Comparison of ENCODE assay signal across 9 cellular contexts in the genomic region with DNA sequence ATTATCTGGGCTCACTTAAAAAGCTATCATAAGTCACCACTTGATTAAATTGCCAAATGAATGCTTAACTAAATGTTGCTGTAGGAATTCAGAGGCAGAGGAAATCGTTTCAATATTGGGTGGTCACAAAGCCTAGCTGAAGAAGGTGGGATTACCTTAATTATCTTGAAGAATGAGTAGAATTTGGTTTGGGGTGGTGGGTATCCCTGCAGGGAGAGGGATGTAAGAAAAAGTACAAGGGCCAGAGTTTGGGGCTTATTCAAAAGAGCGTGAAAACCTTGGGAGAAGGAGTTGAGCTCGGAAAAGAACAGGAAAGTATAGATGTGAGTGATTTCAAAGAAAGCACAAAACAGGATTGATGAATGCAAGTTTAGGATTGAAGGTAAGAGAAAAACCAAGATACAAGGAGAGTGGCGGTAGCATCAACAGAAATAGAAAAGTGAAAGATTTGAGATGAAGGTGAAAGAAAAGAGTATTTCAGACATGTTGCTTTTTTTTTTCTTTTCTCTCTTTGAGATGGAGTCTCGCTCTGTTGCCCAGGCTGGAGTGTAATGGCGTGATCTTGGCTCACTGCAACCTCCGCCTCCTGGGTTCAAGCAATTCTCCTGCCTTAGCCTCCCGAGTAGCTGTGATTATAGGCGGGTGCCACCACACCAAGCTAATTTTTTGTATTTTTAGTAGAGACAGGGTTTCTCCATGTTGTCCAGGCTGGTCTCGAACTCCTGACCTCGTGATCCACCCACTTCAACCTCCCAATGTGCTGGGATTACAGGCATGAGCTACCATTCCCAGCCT. TPM values are rescaled to one million over a fixed set of nuclear protein-coding genes. Genes with fewer than 3 reads are reported as not detected.
A peak's percentile ranks its signal among the peaks of the same experiment; 100 is the strongest.
DNase-seq lines count a peak whose midpoint lies in the region; ATAC-seq, FAIRE-seq and TF ChIP-seq lines count a peak whose summit lies in the region.
"Had no signal": no experiment of that assay in that cellular context is flagged by ENCODE, and none has a peak within 500 bp of the region (broad histone marks: within the 10 kb centered on the region; RNA-seq: fewer than 3 reads in every experiment).

No MANE protein-coding gene starts in this region.

- no peak overlapping the region for H3K23ac ChIP-seq in H1 (ENCODE audit: insufficient read length)

- H3K4me1 ChIP-seq in OCI-LY7 (ENCODE audit: insufficient read depth, low read length, poor library complexity, severe bottlenecking) (peaks cover 13% of the 10 kb centered on the region), H1 (replicated peaks in 1 of 4; ENCODE audit: control insufficient read depth in 3 of 4, insufficient read depth in 4 of 4, low read length in 3 of 4) (peaks cover 0 to 3% (median 0%) of the 10 kb centered on the region in 4 experiments; a peak in 3 of 7 replicates), osteoblast (ENCODE audit: insufficient read depth, low read length) (peaks cover 3% of the 10 kb centered on the region)

- H3K79me1 ChIP-seq in H1 (ENCODE audit: low read depth, low read length): peaks cover 2% of the 10 kb centered on the region; the same call in 1 of the 2 replicates

- no peak overlapping the region; a peak in 1 of 7 replicates for H3K9ac ChIP-seq in H1 (replicated peaks in 1 of 4; ENCODE audit: extremely low read depth in 1 of 4, low read depth in 3 of 4, low read length in 3 of 4)

- no peak for FAIRE-seq in H1 (lab: Jason Lieb, UNC)
- FAIRE-seq: A204.1 had no signal

- TF ChIP-seq RAD21 in H1 (IDR thresholded peaks at IDR 0.05 in 1 of 2, conservative IDR thresholded peaks at IDR 0.05 in 1 of 2; ENCODE audit: low read depth in 2 of 2, low read length in 2 of 2): no peak

- H3K27me3 Mint-ChIP-seq in T-helper 2 cell treated with Interferon-gamma antibody and Interleukin-4, amounts not matched to agents 5 μg/mL and 100 μg/mL, for 36 hours (ENCODE audit: low read depth): no peaks in the 10 kb centered on the region

- no peak overlapping the region for H2BK15ac ChIP-seq in H1 (ENCODE audit: low read length)

- no peak overlapping the region for H2BK12ac ChIP-seq in H1 (ENCODE audit: low read depth, low read length)

- peaks cover 22% of the 10 kb centered on the region for H3K4me1 Mint-ChIP-seq in T-helper 2 cell treated with Interferon-gamma antibody and Interleukin-4, amounts not matched to agents 5 μg/mL and 100 μg/mL, for 36 hours (ENCODE audit: low read depth)

- no peaks in the 10 kb centered on the region for H3K9me3 Mint-ChIP-seq in T-helper 2 cell treated with Interferon-gamma antibody and Interleukin-4, amounts not matched to agents 5 μg/mL and 100 μg/mL, for 36 hours

- H2BK5ac ChIP-seq in H1 (ENCODE audit: low read depth, low read length): no peak overlapping the region

- no peak for TF ChIP-seq CTCF in OCI-LY7 (conservative IDR thresholded peaks at IDR 0.05; ENCODE audit: low read length)
- TF ChIP-seq CTCF in H1 (IDR thresholded peaks at IDR 0.05; ENCODE audit: control extremely low read depth in 1 of 3, insufficient read depth in 1 of 3, low read depth in 1 of 3, low read length in 3 of 3): no peak
- TF ChIP-seq CTCF in osteoblast (IDR thresholded peaks at IDR 0.05; ENCODE audit: extremely low read depth, low read depth, low read length): no peak

- H3K79me2 ChIP-seq in OCI-LY7 (ENCODE audit: insufficient read depth, low read depth, low read length): peaks cover 12% of the 10 kb centered on the region; the same call in 1 of the 2 replicates
- H3K79me2 ChIP-seq in H1 (ENCODE audit: control insufficient read depth in 1 of 2, insufficient read depth in 2 of 2, low read length in 2 of 2): peaks cover 0 to 26% of the 10 kb centered on the region in 2 experiments; a peak in 2 of 4 replicates
- peaks cover 7% of the 10 kb centered on the region for H3K79me2 ChIP-seq in osteoblast (ENCODE audit: insufficient read depth, low read length)

- H3K4me2 ChIP-seq in OCI-LY7 (ENCODE audit: low read length): peak overlapping the region; percentile 89
- peak overlapping the region; percentile 46 to 78 for H3K4me2 ChIP-seq in H1 (ENCODE audit: insufficient read depth in 1 of 2, low read depth in 2 of 2, low read length in 2 of 2)
- H3K4me2 ChIP-seq in osteoblast (ENCODE audit: insufficient read depth, low read length): peak overlapping the region; percentile 87

- peaks cover 6% of the 10 kb centered on the region; the same call in 1 of the 2 replicates for H3K23me2 ChIP-seq in H1 (ENCODE audit: low read depth, low read length)

- peaks cover 6% of the 10 kb centered on the region for H3K36me3 Mint-ChIP-seq in T-helper 2 cell treated with Interferon-gamma antibody and Interleukin-4, amounts not matched to agents 5 μg/mL and 100 μg/mL, for 36 hours (ENCODE audit: low read depth)

- peaks cover 12% of the 10 kb centered on the region; the same call in 1 of the 2 replicates for H3K36me3 ChIP-seq in OCI-LY7 (ENCODE audit: insufficient read depth, low read length)
- peaks cover 0 to 6% (median 3%) of the 10 kb centered on the region in 4 experiments; a peak in 2 of 8 replicates for H3K36me3 ChIP-seq in H1 (ENCODE audit: control insufficient read depth in 2 of 4, insufficient read depth in 4 of 4, low read length in 3 of 4)
- no peaks in the 10 kb centered on the region for H3K36me3 ChIP-seq in osteoblast (ENCODE audit: insufficient read depth, low read length)

- no peak overlapping the region for H2AK5ac ChIP-seq in H1 (ENCODE audit: low read depth, low read length)

- H3K27me3 ChIP-seq in H1 (replicated peaks in 1 of 4; ENCODE audit: control insufficient read depth in 3 of 4, extremely low read depth in 1 of 4, insufficient read depth in 3 of 4, low read length in 3 of 4): no peaks in the 10 kb centered on the region
- H3K27me3 ChIP-seq in osteoblast (ENCODE audit: insufficient read depth, low read length): no peaks in the 10 kb centered on the region

- H3K4ac ChIP-seq in H1 (replicated peaks; ENCODE audit: insufficient read length, low read depth, low read length): no peak overlapping the region

- 86% methylated on average over 11 of the region's 11 CpGs; no CpG with 5 or more reads in 1 of the 2 experiments for WGBS in H1 (ENCODE audit: extremely low coverage in 1 of 2, insufficient coverage in 1 of 2, insufficient read length in 1 of 2, insufficient replicate concordance in 2 of 2, low coverage in 1 of 2, low lambda C conversion rate in 2 of 2, missing lambda C conversion rate in 1 of 2), 2 experiments

- H3K14ac ChIP-seq in H1 (ENCODE audit: insufficient read length): no peak overlapping the region

- H3K4me3 Mint-ChIP-seq in T-helper 2 cell treated with Interferon-gamma antibody and Interleukin-4, amounts not matched to agents 5 μg/mL and 100 μg/mL, for 36 hours: peak overlapping the region; percentile 94

- no peak for DNase-seq in T-helper 2 cell treated with Interferon-gamma antibody and Interleukin-4, amounts not matched to agents 5 μg/mL and 100 μg/mL, for 36 hours (ENCODE audit: low spot score)
- DNase-seq in T-helper 2 cell (no peak), OCI-LY7 (ENCODE audit: low spot score) (no peak), H1 (ENCODE audit: low read depth in 1 of 2, low spot score in 2 of 2) (no peak), osteoblast (ENCODE audit: insufficient read length, low spot score, missing footprints) (no peak), NCI-H187 (lab: John Stamatoyannopoulos, UW) (no peak), DMS 273 (lab: John Stamatoyannopoulos, UW; ENCODE audit: unreplicated experiment) (no peak)

- H4K91ac ChIP-seq in H1 (replicated peaks; ENCODE audit: insufficient read length, low read length): no peak overlapping the region

- intact Hi-C loops in OCI-LY7 (cut with micrococcal nuclease; ENCODE audit: unreplicated experiment): no loop called here

- no peak for TF ChIP-seq POLR2A in H1 (IDR thresholded peaks at IDR 0.05; ENCODE audit: control extremely low read depth in 1 of 2, low read depth in 2 of 2, low read length in 2 of 2)

- H3K18ac ChIP-seq in H1 (ENCODE audit: extremely low read depth, low read length): no peak overlapping the region

- H3K27ac ChIP-seq in OCI-LY7 (ENCODE audit: low read depth, low read length, poor library complexity, severe bottlenecking): no peak overlapping the region
- H3K27ac ChIP-seq in H1 (ENCODE audit: low read depth, low read length): no peak overlapping the region
- H3K27ac ChIP-seq in osteoblast (ENCODE audit: low read depth, low read length): no peak overlapping the region

- H2AFZ ChIP-seq in OCI-LY7 (ENCODE audit: low read length) (no peak overlapping the region), H1 (ENCODE audit: low read length) (no peak overlapping the region), osteoblast (ENCODE audit: low read length) (no peak overlapping the region)

- CTCF ChIA-PET in OCI-LY7 (lab: Charles Lee; ENCODE audit: unreplicated experiment): no interaction called here
- CTCF ChIA-PET in H1 (lab: Charles Lee; ENCODE audit: partially characterized antibody): interaction anchor here (0.6 to 2.9 kb wide), 4 partner anchors 10 to 242 kb away, joined by 4 to 18 read pairs (median 5); no protein-coding TSS in a partner anchor

- H2BK120ac ChIP-seq in H1 (replicated peaks; ENCODE audit: low read depth, low read length): no peak overlapping the region

- H3K9me3 ChIP-seq in OCI-LY7 (ENCODE audit: low read length): no peaks in the 10 kb centered on the region
- H3K9me3 ChIP-seq in H1 (ENCODE audit: insufficient read depth in 2 of 2, low read depth in 1 of 2, low read length in 1 of 2): no peaks in the 10 kb centered on the region
- no peaks in the 10 kb centered on the region for H3K9me3 ChIP-seq in osteoblast (ENCODE audit: low read depth, low read length)

- peaks cover 8% of the 10 kb centered on the region; the same call in 1 of the 2 replicates for H4K20me1 ChIP-seq in OCI-LY7 (ENCODE audit: insufficient read depth, low read length)
- peaks cover 0 to 1% of the 10 kb centered on the region in 2 experiments for H4K20me1 ChIP-seq in H1 (replicated peaks in 1 of 2; ENCODE audit: control insufficient read depth in 1 of 2, insufficient read depth in 2 of 2, low read length in 2 of 2)
- H4K20me1 ChIP-seq in osteoblast (ENCODE audit: insufficient read depth, low read length): peaks cover 2% of the 10 kb centered on the region

- POLR2A ChIA-PET in OCI-LY7 (lab: Charles Lee) (interaction anchor here (0.6 to 2.9 kb wide), 5 partner anchors 7 to 109 kb away, joined by 3 to 27 read pairs (median 17); a partner anchor contains a TSS), H1 (lab: Charles Lee; ENCODE audit: partially characterized antibody) (no interaction called here)

- H3K27ac Mint-ChIP-seq in T-helper 2 cell treated with Interferon-gamma antibody and Interleukin-4, amounts not matched to agents 5 μg/mL and 100 μg/mL, for 36 hours: no peak overlapping the region

- H4K8ac ChIP-seq in H1 (ENCODE audit: extremely low read depth, insufficient read depth, low read length): no peak overlapping the region

- H3K9me2 ChIP-seq in OCI-LY7 (ENCODE audit: insufficient read depth, low read length): no peaks in the 10 kb centered on the region

- BruUV-seq in OCI-LY7 (replicated peaks; lab: Mats Ljungman, UMichigan): no TSS peak

- no peak overlapping the region for H4K5ac ChIP-seq in H1 (ENCODE audit: insufficient read length, low read depth, low read length)

- H3K4me3 ChIP-seq in OCI-LY7 (ENCODE audit: low read depth, low read length, poor library complexity, severe bottlenecking) (peak overlapping the region; percentile 90), H1 (ENCODE audit: extremely low read depth in 1 of 4, insufficient read depth in 2 of 4, low read depth in 3 of 4, low read length in 4 of 4) (peak overlapping the region in 3 of 4 experiments; percentile 88 to 90 (median 89); a peak in 6 of 8 replicates), osteoblast (ENCODE audit: insufficient read depth, low read length) (no peak overlapping the region)

- ATAC-seq in HG03097 (IDR thresholded peaks at IDR 0.05; ENCODE audit: low FRiP score, unreplicated experiment): no peak

- H3K56ac ChIP-seq in H1 (replicated peaks; ENCODE audit: insufficient read length, low read depth, low read length): no peak overlapping the region

- H2BK20ac ChIP-seq in H1 (ENCODE audit: low read length): no peak overlapping the region

- TF ChIP-seq EP300 in H1 (IDR thresholded peaks at IDR 0.05; ENCODE audit: borderline replicate concordance in 1 of 2, low read depth in 2 of 2, low read length in 2 of 2): no peak

RNA-seq across cellular contexts. Expression of a gene that starts 1.7 kb away (rescaled TPM):
- total RNA-seq in OCI-LY7 (2014; rRNA removed; shearing (Covaris generic)): 4.5 and 7.8 TPM in 2 replicates
- total RNA-seq in OCI-LY7 (2022) (5.7 and 8.1 TPM in 2 replicates), osteoblast (3.6 and 5.0 TPM in 2 replicates)
- 10.9 and 11.8 TPM in 2 replicates for total RNA-seq in H1 (2021; fragmentation: NEBNext Ultra II Directional; extraction: Animal tissue kit (Norgen Biotek cat#: 25700))
- polyA plus RNA-seq in H1 (2011; rRNA removed): 1.9 and 4.4 TPM in 2 replicates
- 7.3 TPM for polyA plus RNA-seq in H1 (2011; cell fraction: cytosol; rRNA removed)
- 1.4 TPM for polyA plus RNA-seq in H1 (2011; cell fraction: nucleus; rRNA removed)
- polyA plus RNA-seq in H1 (2012, experiment 1 of 2): 5.7 to 10.2 TPM (median 7.1 TPM) in 4 replicates
- polyA plus RNA-seq in H1 (2012, experiment 2 of 2): 0.71 TPM
- 6.8 TPM for polyA plus RNA-seq in H1 (2013, experiment 1 of 2)
- polyA plus RNA-seq in H1 (2013, experiment 2 of 2): 6.4 TPM
- polyA minus RNA-seq in H1 (2011; rRNA and poly(A)+ RNA removed): 3.1 and 3.3 TPM in 2 replicates
- 4.1 TPM for polyA minus RNA-seq in H1 (2011; cell fraction: cytosol; rRNA and poly(A)+ RNA removed)
- polyA minus RNA-seq in H1 (2011; cell fraction: nucleus; rRNA and poly(A)+ RNA removed): 9.8 TPM

RNA-seq across cellular contexts. Expression of a gene that starts 18.8 kb away (rescaled TPM):
- total RNA-seq in OCI-LY7 (2014; rRNA removed; shearing (Covaris generic)): 25.5 and 27.6 TPM in 2 replicates
- total RNA-seq in OCI-LY7 (2022) (36.5 and 39.0 TPM in 2 replicates), osteoblast (39.1 and 45.7 TPM in 2 replicates)
- 26.1 and 26.7 TPM in 2 replicates for total RNA-seq in H1 (2021; fragmentation: NEBNext Ultra II Directional; extraction: Animal tissue kit (Norgen Biotek cat#: 25700))
- 3.9 and 4.2 TPM in 2 replicates for polyA plus RNA-seq in H1 (2011; rRNA removed)
- polyA plus RNA-seq in H1 (2011; cell fraction: cytosol; rRNA removed): 5.5 TPM
- polyA plus RNA-seq in H1 (2011; cell fraction: nucleus; rRNA removed): 8.0 TPM
- polyA plus RNA-seq in H1 (2012, experiment 1 of 2): 4.7 to 10.3 TPM (median 6.0 TPM) in 4 replicates
- 0.66 TPM for polyA plus RNA-seq in H1 (2012, experiment 2 of 2)
- 10.0 TPM for polyA plus RNA-seq in H1 (2013, experiment 1 of 2)
- 8.7 TPM for polyA plus RNA-seq in H1 (2013, experiment 2 of 2)
- 18.1 and 31.3 TPM in 2 replicates for polyA minus RNA-seq in H1 (2011; rRNA and poly(A)+ RNA removed)
- polyA minus RNA-seq in H1 (2011; cell fraction: cytosol; rRNA and poly(A)+ RNA removed): 11.0 TPM
- 50.9 TPM for polyA minus RNA-seq in H1 (2011; cell fraction: nucleus; rRNA and poly(A)+ RNA removed)
